15 cellular contexts compared by ENCODE assay signal in genomic region chr12:76450690-76451089, GRCh38.
A peak's percentile ranks its signal among the peaks of the same experiment; 100 is the strongest.
DNase-seq lines count a peak whose midpoint lies in the region; ATAC-seq and TF ChIP-seq lines count a peak whose summit lies in the region.
"Had no signal": no experiment of that assay in that cellular context is flagged by ENCODE, and none has a peak within 500 bp of the region (broad histone marks: within the 10 kb centered on the region; RNA-seq: fewer than 3 reads in every experiment).

No MANE protein-coding gene starts in this region.

- intact Hi-C loops in vagina (cut with DNase I): no loop called here

- ATAC-seq in esophagus mucosa (peak; percentile 59), GM18870 (IDR thresholded peaks at IDR 0.05; ENCODE audit: unreplicated experiment) (no peak)
- ATAC-seq: heart right ventricle had no signal

- H3K27ac ChIP-seq in GM23248 (peak overlapping the region; percentile 81), vagina (no peak overlapping the region)
- H3K27ac ChIP-seq: heart right ventricle had no signal

- H3K4me1 ChIP-seq in GM23248 (ENCODE audit: insufficient read depth): peaks cover 27% of the 10 kb centered on the region
- peaks cover 15% of the 10 kb centered on the region for H3K4me1 ChIP-seq in vagina

- H3K9me3 ChIP-seq in GM23248 (ENCODE audit: low read depth) (no peaks in the 10 kb centered on the region), vagina (no peaks in the 10 kb centered on the region)
- H3K9me3 ChIP-seq: heart right ventricle had no signal

- peaks cover 70% of the 10 kb centered on the region for H3K79me2 ChIP-seq in GM23248 (ENCODE audit: insufficient read depth)

- H4K20me1 ChIP-seq in GM23248 (ENCODE audit: insufficient read depth): no peaks in the 10 kb centered on the region

- H3K4me2 ChIP-seq in GM23248 (ENCODE audit: unreplicated experiment): peak overlapping the region; percentile 45

- TF ChIP-seq CTCF in vagina (IDR thresholded peaks at IDR 0.05): no peak

- peak; percentile 97 for DNase-seq in GM23248
- peak; percentile 83 for DNase-seq in RKO (ENCODE audit: low spot score)
- DNase-seq in skeletal muscle cell (ENCODE audit: low read depth): peak; percentile 60
- no peak for DNase-seq in mesenteric fat pad (ENCODE audit: low spot score)
- no peak for DNase-seq in vagina (ENCODE audit: extremely low spot score in 2 of 2)
- no peak for DNase-seq in middle frontal gyrus (ENCODE audit: extremely low spot score, low spot score)
- DNase-seq: activated CD4-positive, CD25-positive, alpha-beta regulatory T cell; cerebellar nuclear complex; DND-41; heart right ventricle; NCI-H2107; RPMI8226; small intestine had no signal

- H3K36me3 ChIP-seq in GM23248 (ENCODE audit: low read depth) (no peaks in the 10 kb centered on the region), vagina (peaks cover 0 to 5% of the 10 kb centered on the region in 2 donors)

- peaks cover 30% of the 10 kb centered on the region for H3F3A ChIP-seq in GM23248 (ENCODE audit: insufficient read depth)

- H2AFZ ChIP-seq in GM23248: no peak overlapping the region

- no peak overlapping the region for H3K9ac ChIP-seq in GM23248

- 0 to 6% methylated on average over 3 of the region's 3 CpGs for WGBS in GM23248 (ENCODE audit: low coverage in 1 of 2, low lambda C conversion rate in 2 of 2, missing lambda C conversion rate in 2 of 2), 2 experiments

- no peak for TF ChIP-seq POLR2A in vagina (IDR thresholded peaks at IDR 0.05)

- H3K9me2 ChIP-seq in GM23248 (ENCODE audit: insufficient read depth): no peaks in the 10 kb centered on the region

- H3K4me3 ChIP-seq in GM23248: no peak overlapping the region; the same call in 1 of the 2 replicates
- no peak overlapping the region for H3K4me3 ChIP-seq in skeletal muscle cell (ENCODE audit: low read depth, low read length)
- H3K4me3 ChIP-seq in vagina: no peak overlapping the region
- H3K4me3 ChIP-seq: heart right ventricle had no signal

- in situ Hi-C loops in GM23248 (cut with MboI): no loop called here

- H3K27me3 ChIP-seq in GM23248 (replicated peaks; ENCODE audit: insufficient read depth) (no peaks in the 10 kb centered on the region), vagina (no peaks in the 10 kb centered on the region)
- H3K27me3 ChIP-seq: heart right ventricle had no signal

Comparison
In these comparisons a context has a peak if more than half of its experiments do, and no peak if none do; other contexts are left out.
1. DNase-seq: peak in GM23248 (single experiment), RKO (single experiment) and skeletal muscle cell (single experiment); none in mesenteric fat pad (single experiment), vagina (0 of 2) and middle frontal gyrus (single experiment).